18 cellular contexts compared by ENCODE assay signal in the genomic region with DNA sequence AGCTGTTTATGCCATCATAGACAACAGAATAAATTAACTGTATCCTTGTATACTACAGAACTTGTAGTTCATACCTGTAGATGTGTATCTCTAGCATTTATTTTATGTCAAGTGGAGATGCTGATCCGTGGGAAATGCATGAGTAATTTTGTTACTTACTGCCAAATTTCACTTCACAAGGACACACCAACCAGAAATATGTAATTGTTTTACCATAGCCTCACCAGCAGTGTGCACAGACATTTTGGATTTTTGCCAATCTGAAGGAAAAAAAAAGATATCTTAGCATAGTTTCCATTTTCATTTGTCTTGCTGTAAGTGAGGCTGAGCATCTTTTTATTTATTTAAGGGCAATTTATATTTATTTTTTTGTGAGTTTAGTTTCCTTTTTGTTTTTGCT.
DNase-seq lines count a peak whose midpoint lies in the region; ATAC-seq, FAIRE-seq and TF ChIP-seq lines count a peak whose summit lies in the region.
"Had no signal": no experiment of that assay in that cellular context is flagged by ENCODE, and none has a peak within 500 bp of the region (broad histone marks: within the 10 kb centered on the region; RNA-seq: fewer than 3 reads in every experiment).

No MANE protein-coding gene starts in this region.

- no peak overlapping the region for H4K8ac ChIP-seq in IMR-90 (ENCODE audit: low read depth in 2 of 2, low read length in 2 of 2)

- H4K20me1 ChIP-seq in IMR-90 (ENCODE audit: insufficient read depth, low read length) (no peaks in the 10 kb centered on the region), astrocyte (ENCODE audit: insufficient read depth, low read length) (no peaks in the 10 kb centered on the region)
- H4K20me1 ChIP-seq: BLaER1 had no signal

- no peak overlapping the region for H3K9ac ChIP-seq in IMR-90 (ENCODE audit: low read depth, low read length)
- H3K9ac ChIP-seq in astrocyte (ENCODE audit: low read length), result no peak overlapping the region
- H3K9ac ChIP-seq: BLaER1 had no signal

- H3K4me2 ChIP-seq in IMR-90 (ENCODE audit: low read depth, low read length), result no peak overlapping the region
- no peak overlapping the region for H3K4me2 ChIP-seq in astrocyte (ENCODE audit: low read length)
- H3K4me2 ChIP-seq: BLaER1 had no signal

- H3K9me3 ChIP-seq in IMR-90 (ENCODE audit: control insufficient read depth, insufficient read depth, low read length) (peaks cover 3% of the 10 kb centered on the region; the same call in 1 of the 2 replicates), astrocyte (ENCODE audit: insufficient read depth, low read depth, low read length) (no peaks in the 10 kb centered on the region), right cardiac atrium (ENCODE audit: control insufficient read depth, low read length) (no peaks in the 10 kb centered on the region)

- CTCF ChIA-PET in IMR-90 (lab: Yijun Ruan, JAX), result no interaction called here

- ATAC-seq in IMR-90 (ENCODE audit: low read depth) (no peak), foreskin keratinocyte (peak; percentile 77), GM21360 (IDR thresholded peaks at IDR 0.05; ENCODE audit: unreplicated experiment) (no peak), right cardiac atrium (no peak), HG03135 (IDR thresholded peaks at IDR 0.05; ENCODE audit: unreplicated experiment) (no peak), GM19351 (IDR thresholded peaks at IDR 0.05; ENCODE audit: unreplicated experiment) (no peak)
- ATAC-seq: natural killer cell had no signal

- H3K4me1 Mint-ChIP-seq in astrocyte (ENCODE audit: low read depth, unreplicated experiment), result no peaks in the 10 kb centered on the region
- H3K4me1 Mint-ChIP-seq: H9, natural killer cell had no signal

- H3K4me3 Mint-ChIP-seq in astrocyte (ENCODE audit: unreplicated experiment), result no peak overlapping the region
- H3K4me3 Mint-ChIP-seq: H9, natural killer cell had no signal

- no peak overlapping the region for H2BK20ac ChIP-seq in IMR-90 (ENCODE audit: low read depth, low read length)

- no peak for TF ChIP-seq RAD21 in IMR-90 (IDR thresholded peaks at IDR 0.05; ENCODE audit: low read length)

- H3K36me3 ChIP-seq in IMR-90 (ENCODE audit: control insufficient read depth, insufficient read depth, low read length) (no peaks in the 10 kb centered on the region), astrocyte (ENCODE audit: insufficient read depth, low read length) (no peaks in the 10 kb centered on the region)
- H3K36me3 ChIP-seq: BLaER1, heart right ventricle, left ventricle myocardium inferior had no signal

- no peak overlapping the region for H3K4ac ChIP-seq in IMR-90 (ENCODE audit: low read depth, low read length)

- in situ Hi-C loops in IMR-90 (cut with MboI; ENCODE audit: low sequenced_read_pairs), result no loop called here

- no TSS peak for BruUV-seq in IMR-90 (replicated peaks; lab: Mats Ljungman, UMichigan)

- H3K23ac ChIP-seq in IMR-90 (ENCODE audit: low read depth, low read length), result no peak overlapping the region

- peaks cover 6% of the 10 kb centered on the region for H3K9me3 Mint-ChIP-seq in astrocyte (ENCODE audit: unreplicated experiment)

- no peak overlapping the region for H4K91ac ChIP-seq in IMR-90 (ENCODE audit: insufficient read depth, low read depth, low read length)

- H3K56ac ChIP-seq in IMR-90 (ENCODE audit: extremely low read depth, insufficient read depth, low read length), result no peak overlapping the region

- H3K27me3 ChIP-seq in IMR-90 (ENCODE audit: control insufficient read depth, insufficient read depth, low read length) (no peaks in the 10 kb centered on the region), astrocyte (ENCODE audit: insufficient read depth, low read length) (no peaks in the 10 kb centered on the region), foreskin keratinocyte (no peaks in the 10 kb centered on the region), right cardiac atrium (ENCODE audit: control insufficient read depth, insufficient read depth) (no peaks in the 10 kb centered on the region)
- H3K27me3 ChIP-seq: BLaER1, heart right ventricle had no signal

- no peak for FAIRE-seq in astrocyte (lab: Jason Lieb, UNC)

- no peak overlapping the region for H3K4me3 ChIP-seq in AG10803 (ENCODE audit: low read length)
- H3K4me3 ChIP-seq in IMR-90 (ENCODE audit: insufficient read depth, low read depth, low read length), result no peak overlapping the region
- no peak overlapping the region for H3K4me3 ChIP-seq in astrocyte (ENCODE audit: insufficient read depth, low read depth, low read length)
- no peak overlapping the region for H3K4me3 ChIP-seq in right cardiac atrium (ENCODE audit: low read length)
- H3K4me3 ChIP-seq: BLaER1, heart right ventricle, left ventricle myocardium inferior had no signal

- no peaks in the 10 kb centered on the region for H3K79me2 ChIP-seq in astrocyte (ENCODE audit: insufficient read depth, low read length)

- no CpG with 5 or more reads among the region's 1 CpG for WGBS in IMR-90 (ENCODE audit: extremely low coverage in 2 of 2, insufficient read length in 1 of 2), 2 experiments
- WGBS in right cardiac atrium, result 30% methylated on average over 1 of the region's 1 CpG

- H3K9me1 ChIP-seq in IMR-90 (ENCODE audit: insufficient read depth, low read length), result no peaks in the 10 kb centered on the region

- no peak overlapping the region for H2AK9ac ChIP-seq in IMR-90 (replicated peaks; ENCODE audit: low read depth, low read length, poor library complexity)

- H2AFZ ChIP-seq in IMR-90 (replicated peaks; ENCODE audit: low read length, poor library complexity) (no peak overlapping the region), astrocyte (ENCODE audit: low read depth, low read length) (no peak overlapping the region)

- H2AK5ac ChIP-seq in IMR-90 (ENCODE audit: low read depth, low read length), result no peak overlapping the region

- no peak overlapping the region for H4K5ac ChIP-seq in IMR-90 (ENCODE audit: low read depth, low read length)

- no peak overlapping the region for H3K27ac ChIP-seq in IMR-90 (ENCODE audit: insufficient read depth, low read length)
- H3K27ac ChIP-seq in astrocyte (ENCODE audit: low read depth, low read length), result no peak overlapping the region
- no peak overlapping the region for H3K27ac ChIP-seq in foreskin keratinocyte
- no peak overlapping the region for H3K27ac ChIP-seq in right cardiac atrium (ENCODE audit: low read length)
- H3K27ac ChIP-seq: BLaER1, left ventricle myocardium inferior had no signal

- no peaks in the 10 kb centered on the region for H3K79me1 ChIP-seq in IMR-90 (ENCODE audit: low read depth in 1 of 2, low read length in 2 of 2)

- H2BK120ac ChIP-seq in IMR-90 (ENCODE audit: low read depth, low read length), result no peak overlapping the region

- H3K36me3 Mint-ChIP-seq in astrocyte (ENCODE audit: low read depth, unreplicated experiment), result no peaks in the 10 kb centered on the region
- H3K36me3 Mint-ChIP-seq: natural killer cell had no signal

- intact Hi-C loops in IMR-90 (cut with micrococcal nuclease), result no loop called here
- intact Hi-C loops in right cardiac atrium (cut with DNase I), result no loop called here

- TF ChIP-seq CTCF in AG10803 (conservative IDR thresholded peaks at IDR 0.05; ENCODE audit: low read length) (no peak), IMR-90 (conservative IDR thresholded peaks at IDR 0.05; ENCODE audit: low read depth, low read length) (no peak), astrocyte (IDR thresholded peaks at IDR 0.05; ENCODE audit: insufficient read depth, low read depth, low read length) (no peak), foreskin keratinocyte (conservative IDR thresholded peaks at IDR 0.05) (no peak)

- peak; percentile 82 for DNase-seq in AG10803 (ENCODE audit: low read depth)
- DNase-seq in IMR-90, result peak; percentile 60
- peak; percentile 75 for DNase-seq in astrocyte (ENCODE audit: low read depth)
- peak; percentile 55 to 87 for DNase-seq in foreskin keratinocyte
- no peak for DNase-seq in right cardiac atrium
- DNase-seq: activated CD4-positive, alpha-beta T cell treated with anti-CD3 and anti-CD28 coated beads for 4 hours; effector CD8-positive, alpha-beta T cell; H9; heart right ventricle; left ventricle myocardium inferior; natural killer cell; NCI-H510A treated with DMSO at 0.1 percent for 48 hours; retina; stimulated activated naive CD4-positive, alpha-beta T cell treated with Interleukin-2 at 50 U/mL for 16 hours had no signal

- H3K27me3 Mint-ChIP-seq in astrocyte (ENCODE audit: low read depth, unreplicated experiment), result peaks cover 1% of the 10 kb centered on the region

- H3K4me1 ChIP-seq in IMR-90 (ENCODE audit: control insufficient read depth, insufficient read depth, low read length) (no peaks in the 10 kb centered on the region), astrocyte (ENCODE audit: insufficient read depth, low read length) (no peaks in the 10 kb centered on the region), foreskin keratinocyte (no peaks in the 10 kb centered on the region), right cardiac atrium (ENCODE audit: control insufficient read depth, insufficient read depth, low read length) (no peaks in the 10 kb centered on the region)
- H3K4me1 ChIP-seq: BLaER1, left ventricle myocardium inferior had no signal

- POLR2A ChIA-PET in IMR-90 (lab: Charles Lee; ENCODE audit: unreplicated experiment), result no interaction called here

- no peak overlapping the region for H2BK15ac ChIP-seq in IMR-90 (ENCODE audit: low read depth, low read length)

- H2BK5ac ChIP-seq in IMR-90 (ENCODE audit: low read depth, low read length, poor library complexity, severe bottlenecking), result no peak overlapping the region

- TF ChIP-seq POLR2A in IMR-90 (IDR thresholded peaks at IDR 0.05; ENCODE audit: low read depth, low read length), result no peak

- dilution Hi-C loops in IMR-90 (cut with HindIII; ENCODE audit: low sequenced_read_pairs, unreplicated experiment), result no loop called here

- no peak overlapping the region for H3K27ac Mint-ChIP-seq in astrocyte (ENCODE audit: unreplicated experiment)
- H3K27ac Mint-ChIP-seq: H9, natural killer cell had no signal

- H3K18ac ChIP-seq in IMR-90 (ENCODE audit: low read depth, low read length), result no peak overlapping the region

- H3K14ac ChIP-seq in IMR-90 (replicated peaks; ENCODE audit: low read depth, low read length), result no peak overlapping the region

TF ChIP-seq in IMR-90, 13 proteins besides CTCF, POLR2A, EP300 and RAD21:
- TF ChIP-seq RCOR1 (IDR thresholded peaks at IDR 0.05; ENCODE audit: insufficient replicate concordance, low read length) (no peak), CEBPB (IDR thresholded peaks at IDR 0.05; ENCODE audit: low read depth, low read length) (no peak), SMC3 (IDR thresholded peaks at IDR 0.05; ENCODE audit: low read depth, low read length) (no peak)

Comparison
In these comparisons a context has a peak if more than half of its experiments do, and no peak if none do; other contexts are left out.
1. DNase-seq: peak in AG10803 (single experiment), IMR-90 (single experiment), astrocyte (single experiment) and foreskin keratinocyte (2 of 2); none in right cardiac atrium (0 of 3).